ENCODE assay signal across 22 cellular contexts in genomic region chr22:29334696-29335344, GRCh38. TPM values are rescaled to one million over a fixed set of nuclear protein-coding genes. Genes with fewer than 3 reads are reported as not detected.
DNase-seq lines count a peak whose midpoint lies in the region; ATAC-seq, FAIRE-seq and TF ChIP-seq lines count a peak whose summit lies in the region.
"Had no signal": no experiment of that assay in that cellular context is flagged by ENCODE, and none has a peak within 500 bp of the region (broad histone marks: within the 10 kb centered on the region; RNA-seq: fewer than 3 reads in every experiment).

No MANE protein-coding gene starts in this region.

- TF ChIP-seq POLR2A in A549 (IDR thresholded peaks at IDR 0.05; ENCODE audit: low read length) (no peak), HepG2 (IDR thresholded peaks at IDR 0.05; ENCODE audit: insufficient read depth in 1 of 2, low read depth in 2 of 2, low read length in 2 of 2) (no peak)

- peak; percentile 15 to 71; a peak in 4 of 6 replicates for ATAC-seq in A549
- ATAC-seq in HepG2, result peak; percentile 73
- no peak for ATAC-seq in esophagus mucosa
- ATAC-seq: activated CD8-positive, alpha-beta T cell treated with anti-CD3 and anti-CD28 coated beads for 36 hours; upper lobe of right lung had no signal

- peaks cover 16 to 39% of the 10 kb centered on the region in 2 experiments for H3K36me3 ChIP-seq in HepG2 (replicated peaks in 1 of 2; ENCODE audit: control insufficient read depth in 1 of 2, insufficient read depth in 2 of 2, low read length in 2 of 2)
- peaks cover 15% of the 10 kb centered on the region for H3K36me3 ChIP-seq in colonic mucosa

- H3K4me3 ChIP-seq in A549 (no peak overlapping the region), HepG2 (replicated peaks in 1 of 3; ENCODE audit: insufficient read depth in 1 of 3, low read depth in 2 of 3, low read length in 3 of 3) (no peak overlapping the region), colonic mucosa (no peak overlapping the region)
- H3K4me3 ChIP-seq: lung, Peyer's patch, upper lobe of right lung had no signal

- FAIRE-seq in A549 (lab: Jason Lieb, UNC) (no peak), HepG2 (lab: Jason Lieb, UNC) (peak; percentile 37)
- FAIRE-seq: bronchial epithelial cell, kidney had no signal

- H3K9ac ChIP-seq in HepG2 (ENCODE audit: insufficient read depth, low read depth, low read length) (no peak overlapping the region), colonic mucosa (ENCODE audit: low read depth in 2 of 2, low read length in 2 of 2) (no peak overlapping the region)

- POLR2A ChIA-PET in A549 (lab: Yijun Ruan, JAX) (no interaction called here), HepG2 (lab: Yijun Ruan, JAX) (no interaction called here)

- no peaks in the 10 kb centered on the region for H3K79me2 ChIP-seq in HepG2 (ENCODE audit: insufficient read depth, low read length)

- TF ChIP-seq CTCF in A549 (IDR thresholded peaks at IDR 0.05) (no peak), VCaP (conservative IDR thresholded peaks at IDR 0.05) (0 out of 2 replicates have a peak, but pooled peaks have one; percentile 9), HepG2 (CRISPR knock-in tag; IDR thresholded peaks at IDR 0.05) (no peak), colonic mucosa (IDR thresholded peaks at IDR 0.05) (no peak)

- H4K20me1 ChIP-seq in HepG2 (ENCODE audit: insufficient read depth, low read length), result no peaks in the 10 kb centered on the region

- TF ChIP-seq EP300 in A549 (IDR thresholded peaks at IDR 0.05) (no peak), HepG2 (IDR thresholded peaks at IDR 0.05; ENCODE audit: low read depth in 2 of 2, low read length in 2 of 2) (no peak), HepG2 (CRISPR knock-in tag; IDR thresholded peaks at IDR 0.05; ENCODE audit: borderline replicate concordance) (no peak)

- in situ Hi-C loops in HepG2 (cut with HindIII; ENCODE audit: extremely low pct_ligation_motif_present, low pct_unique_long_range_greater_than_20kb), result no loop called here

- no peak overlapping the region for H3K27ac ChIP-seq in A549
- H3K27ac ChIP-seq in VCaP, result peak overlapping the region; percentile 90
- no peak overlapping the region for H3K27ac ChIP-seq in HepG2 (ENCODE audit: extremely low read length, insufficient read depth, low read length)
- no peak overlapping the region for H3K27ac ChIP-seq in colonic mucosa
- H3K27ac ChIP-seq: Peyer's patch, upper lobe of right lung had no signal

- H3K9me3 ChIP-seq in A549, result no peaks in the 10 kb centered on the region
- H3K9me3 ChIP-seq in HepG2 (ENCODE audit: low read length), result no peaks in the 10 kb centered on the region
- H3K9me3 ChIP-seq in colonic mucosa, result no peaks in the 10 kb centered on the region
- H3K9me3 ChIP-seq: Peyer's patch, upper lobe of right lung had no signal

- intact Hi-C loops in HepG2 (cut with micrococcal nuclease; ENCODE audit: unreplicated experiment) (no loop called here), colonic mucosa (cut with DNase I) (no loop called here)

- TF ChIP-seq RAD21 in A549 (conservative IDR thresholded peaks at IDR 0.05 in 1 of 2, IDR thresholded peaks at IDR 0.05 in 1 of 2) (no peak), HepG2 (CRISPR knock-in tag; IDR thresholded peaks at IDR 0.05) (no peak)

- no peaks in the 10 kb centered on the region for H3K27me3 ChIP-seq in HepG2 (ENCODE audit: control insufficient read depth in 1 of 2, insufficient read depth in 2 of 2, low read length in 2 of 2)
- no peaks in the 10 kb centered on the region for H3K27me3 ChIP-seq in colonic mucosa
- H3K27me3 ChIP-seq: Peyer's patch, upper lobe of right lung had no signal

- H2AFZ ChIP-seq in HepG2 (ENCODE audit: low read length), result no peak overlapping the region

- no TSS peak for BruUV-seq in HepG2 (replicated peaks; lab: Mats Ljungman, UMichigan)

- H3K4me1 ChIP-seq in A549 (peaks cover 5% of the 10 kb centered on the region; the same call in 2 of the 3 replicates), HepG2 (ENCODE audit: insufficient read depth, low read length) (peaks cover 14% of the 10 kb centered on the region), colonic mucosa (no peaks in the 10 kb centered on the region)
- H3K4me1 ChIP-seq: Peyer's patch, upper lobe of right lung had no signal

- peak in 1 of 2 experiments; percentile 15 for DNase-seq in A549 (ENCODE audit: low read depth in 1 of 2, low spot score in 1 of 2)
- peak; percentile 50 for DNase-seq in HuH-7.5 (ENCODE audit: low spot score)
- DNase-seq in HepG2 (ENCODE audit: low spot score), result peak; percentile 43
- no peak for DNase-seq in NOMO-1 treated with dmso at 0.1 percent for 144 hours (lab: John Stamatoyannopoulos, UW; ENCODE audit: unreplicated experiment)
- DNase-seq in colonic mucosa, result no peak
- no peak for DNase-seq in NCI-H748 (lab: John Stamatoyannopoulos, UW; ENCODE audit: unreplicated experiment)
- DNase-seq: activated CD4-positive, alpha-beta T cell treated with anti-CD3 and anti-CD28 coated beads for 1 hour; activated CD8-positive, alpha-beta T cell treated with anti-CD3 and anti-CD28 coated beads for 36 hours; activated naive CD4-positive, alpha-beta T cell; dermis blood vessel endothelial cell; glutamatergic neuron; kidney; NCI-H1092; Peyer's patch; upper lobe of right lung had no signal

- CTCF ChIA-PET in A549 (lab: Yijun Ruan, JAX), result interaction anchor here (1.3 to 1.5 kb wide), 3 partner anchors 23 to 25 kb away, joined by 3 to 5 read pairs (median 3); no protein-coding TSS in a partner anchor
- CTCF ChIA-PET in HepG2 (lab: Yijun Ruan, JAX; ENCODE audit: low intra/inter-chr PET ratio, low total read pairs), result no interaction called here

- no peak overlapping the region for H3K4me2 ChIP-seq in A549
- 0 out of 2 replicates have a peak overlapping the region, but pooled peaks have one; percentile 3 for H3K4me2 ChIP-seq in HepG2 (ENCODE audit: low read depth, low read length)

- WGBS in A549 (ENCODE audit: missing lambda C conversion rate), result 69% methylated on average over 8 of the region's 12 CpGs
- WGBS in HepG2 (ENCODE audit: low lambda C conversion rate), result 82% methylated on average over 6 of the region's 12 CpGs

RNA-seq across cellular contexts. Expression of gene RASL10A, which starts 19.3 kb away (rescaled TPM):
- polyA plus RNA-seq in A549 (2011; rRNA removed) (0.08 and 0.28 TPM in 2 replicates), A549 (2017; fragmentation: RNase III; extraction: RNeasy Plus Mini Kit Qiagen cat#74134 plus additional on column Dnase treatment) (0.22 to 0.36 TPM (median 0.25 TPM) in 3 replicates), HepG2 (2011; rRNA removed) (0.05 and 0.08 TPM in 2 replicates)
- polyA plus RNA-seq in A549 (2012; cell fraction: cytosol; rRNA removed), result 0.38 and 0.41 TPM in 2 replicates
- polyA plus RNA-seq in A549 (2012; cell fraction: nucleus; rRNA removed), result 2.3 and 3.1 TPM in 2 replicates
- not detected in 2 replicates for polyA minus RNA-seq in A549 (2011; rRNA and poly(A)+ RNA removed)
- total RNA-seq in HepG2 (2016; rRNA removed; fragmentation: Illumina TruSeq; extraction: Trizol) (0.22 TPM in 1 of 2 replicates, not detected in the other), esophagus mucosa (0.88 TPM), colonic mucosa (1 to 10 TPM in 1 of 2 donors, under 1 TPM in 1; 0.42 to 1.3 TPM)
- not detected in 2 replicates for total RNA-seq in HepG2 (2016; cell fraction: cytosol; rRNA removed; fragmentation: Illumina TruSeq; extraction: Trizol; ENCODE audit: low read depth)
- not detected in 2 replicates for total RNA-seq in HepG2 (2016; cell fraction: insoluble cytoplasmic fraction; rRNA removed; fragmentation: Illumina TruSeq; extraction: Trizol)
- not detected in 2 replicates for total RNA-seq in HepG2 (2016; cell fraction: membrane; rRNA removed; fragmentation: Illumina TruSeq; extraction: Trizol)
- not detected in 2 replicates for total RNA-seq in HepG2 (2016; cell fraction: nucleus; rRNA removed; fragmentation: Illumina TruSeq; extraction: Trizol)
- polyA plus RNA-seq in HepG2 (2011; cell fraction: cytosol; rRNA removed), result 0.08 and 0.17 TPM in 2 replicates
- 0.40 and 1.6 TPM in 2 replicates for polyA plus RNA-seq in HepG2 (2011; cell fraction: nucleus; rRNA removed)
- polyA plus RNA-seq in HepG2 (2012), result not detected in 2 replicates
- polyA plus RNA-seq in HepG2 (2016; cell fraction: cytosol; fragmentation: Illumina TruSeq; extraction: Trizol; ENCODE audit: low read depth), result not detected in 2 replicates
- not detected in 2 replicates for polyA plus RNA-seq in HepG2 (2016; cell fraction: insoluble cytoplasmic fraction; fragmentation: Illumina TruSeq; extraction: Trizol; ENCODE audit: low read depth)
- not detected in 2 replicates for polyA plus RNA-seq in HepG2 (2016; cell fraction: membrane; fragmentation: Illumina TruSeq; extraction: Trizol; ENCODE audit: low read depth)
- 1.5 TPM in 1 of 2 replicates, not detected in the other for polyA plus RNA-seq in HepG2 (2016; cell fraction: nucleus; fragmentation: Illumina TruSeq; extraction: Trizol; ENCODE audit: insufficient read depth, low read depth)
- 0.09 TPM in 1 of 2 replicates, not detected in the other for polyA minus RNA-seq in HepG2 (2011; rRNA and poly(A)+ RNA removed; ENCODE audit: low replicate concordance)
- not detected in 2 replicates for polyA minus RNA-seq in HepG2 (2011; cell fraction: cytosol; rRNA and poly(A)+ RNA removed)
- polyA minus RNA-seq in HepG2 (2011; cell fraction: nucleus; rRNA and poly(A)+ RNA removed), result not detected in 2 replicates
- total RNA-seq: A673, bronchial epithelial cell, fibroblast of lung, SK-MEL-5 had no signal
- polyA plus RNA-seq: fibroblast of lung had no signal

RNA-seq across cellular contexts. Expression of gene GAS2L1, which starts 28.4 kb away (rescaled TPM):
- polyA plus RNA-seq in A549 (2011; rRNA removed) (6.5 and 7.6 TPM in 2 replicates), A549 (2017; fragmentation: RNase III; extraction: RNeasy Plus Mini Kit Qiagen cat#74134 plus additional on column Dnase treatment) (14.8 to 17.2 TPM (median 16.5 TPM) in 3 replicates), HepG2 (2011; rRNA removed) (1.8 and 2.2 TPM in 2 replicates)
- 31.1 and 43.7 TPM in 2 replicates for polyA plus RNA-seq in A549 (2012; cell fraction: cytosol; rRNA removed)
- 43.5 and 68.2 TPM in 2 replicates for polyA plus RNA-seq in A549 (2012; cell fraction: nucleus; rRNA removed)
- polyA minus RNA-seq in A549 (2011; rRNA and poly(A)+ RNA removed), result 6.1 and 7.3 TPM in 2 replicates
- total RNA-seq in HepG2 (2016; rRNA removed; fragmentation: Illumina TruSeq; extraction: Trizol) (2.6 and 3.3 TPM in 2 replicates), esophagus mucosa (27.7 TPM), colonic mucosa (10 to 100 TPM; 16.6 to 41.1 TPM)
- total RNA-seq in HepG2 (2016; cell fraction: cytosol; rRNA removed; fragmentation: Illumina TruSeq; extraction: Trizol; ENCODE audit: low read depth), result 3.1 TPM in 2 replicates
- total RNA-seq in HepG2 (2016; cell fraction: insoluble cytoplasmic fraction; rRNA removed; fragmentation: Illumina TruSeq; extraction: Trizol), result 1.9 and 3.4 TPM in 2 replicates
- total RNA-seq in HepG2 (2016; cell fraction: membrane; rRNA removed; fragmentation: Illumina TruSeq; extraction: Trizol), result 6.6 and 6.7 TPM in 2 replicates
- total RNA-seq in HepG2 (2016; cell fraction: nucleus; rRNA removed; fragmentation: Illumina TruSeq; extraction: Trizol), result 2.1 and 2.7 TPM in 2 replicates
- 1.8 and 3.2 TPM in 2 replicates for polyA plus RNA-seq in HepG2 (2011; cell fraction: cytosol; rRNA removed)
- polyA plus RNA-seq in HepG2 (2011; cell fraction: nucleus; rRNA removed), result 6.0 and 8.0 TPM in 2 replicates
- polyA plus RNA-seq in HepG2 (2012), result 0.98 and 1.3 TPM in 2 replicates
- 4.1 and 4.7 TPM in 2 replicates for polyA plus RNA-seq in HepG2 (2016; cell fraction: cytosol; fragmentation: Illumina TruSeq; extraction: Trizol; ENCODE audit: low read depth)
- 3.4 and 4.4 TPM in 2 replicates for polyA plus RNA-seq in HepG2 (2016; cell fraction: insoluble cytoplasmic fraction; fragmentation: Illumina TruSeq; extraction: Trizol; ENCODE audit: low read depth)
- polyA plus RNA-seq in HepG2 (2016; cell fraction: membrane; fragmentation: Illumina TruSeq; extraction: Trizol; ENCODE audit: low read depth), result 7.9 and 8.8 TPM in 2 replicates
- polyA plus RNA-seq in HepG2 (2016; cell fraction: nucleus; fragmentation: Illumina TruSeq; extraction: Trizol; ENCODE audit: insufficient read depth, low read depth), result 5.9 and 7.0 TPM in 2 replicates
- 2.7 and 10.4 TPM in 2 replicates for polyA minus RNA-seq in HepG2 (2011; rRNA and poly(A)+ RNA removed; ENCODE audit: low replicate concordance)
- polyA minus RNA-seq in HepG2 (2011; cell fraction: cytosol; rRNA and poly(A)+ RNA removed), result 1.5 and 1.6 TPM in 2 replicates
- polyA minus RNA-seq in HepG2 (2011; cell fraction: nucleus; rRNA and poly(A)+ RNA removed), result 1.9 and 3.5 TPM in 2 replicates

RNA-seq across cellular contexts. Expression of gene AP1B1, which starts 53.5 kb away (rescaled TPM):
- 25.4 and 27.0 TPM in 2 replicates for polyA plus RNA-seq in A549 (2011; rRNA removed)
- polyA plus RNA-seq in A549 (2012; cell fraction: cytosol; rRNA removed), result 28.5 and 35.1 TPM in 2 replicates
- polyA plus RNA-seq in A549 (2012; cell fraction: nucleus; rRNA removed), result 60.1 and 82.4 TPM in 2 replicates
- polyA plus RNA-seq in A549 (2017; fragmentation: RNase III; extraction: RNeasy Plus Mini Kit Qiagen cat#74134 plus additional on column Dnase treatment), result 22.0 to 22.9 TPM (median 22.5 TPM) in 3 replicates
- 60.2 and 84.9 TPM in 2 replicates for polyA minus RNA-seq in A549 (2011; rRNA and poly(A)+ RNA removed)
- 28.9 and 29.7 TPM in 2 replicates for total RNA-seq in HepG2 (2016; rRNA removed; fragmentation: Illumina TruSeq; extraction: Trizol)
- total RNA-seq in HepG2 (2016; cell fraction: cytosol; rRNA removed; fragmentation: Illumina TruSeq; extraction: Trizol; ENCODE audit: low read depth), result 5.7 and 5.9 TPM in 2 replicates
- total RNA-seq in HepG2 (2016; cell fraction: insoluble cytoplasmic fraction; rRNA removed; fragmentation: Illumina TruSeq; extraction: Trizol), result 26.4 and 28.8 TPM in 2 replicates
- 13.5 and 15.5 TPM in 2 replicates for total RNA-seq in HepG2 (2016; cell fraction: membrane; rRNA removed; fragmentation: Illumina TruSeq; extraction: Trizol)
- total RNA-seq in HepG2 (2016; cell fraction: nucleus; rRNA removed; fragmentation: Illumina TruSeq; extraction: Trizol), result 18.1 and 19.1 TPM in 2 replicates
- 26.0 and 26.6 TPM in 2 replicates for polyA plus RNA-seq in HepG2 (2011; rRNA removed)
- 16.8 and 22.0 TPM in 2 replicates for polyA plus RNA-seq in HepG2 (2011; cell fraction: cytosol; rRNA removed)
- 34.0 and 38.2 TPM in 2 replicates for polyA plus RNA-seq in HepG2 (2011; cell fraction: nucleus; rRNA removed)
- 20.3 and 22.7 TPM in 2 replicates for polyA plus RNA-seq in HepG2 (2012)
- polyA plus RNA-seq in HepG2 (2016; cell fraction: cytosol; fragmentation: Illumina TruSeq; extraction: Trizol; ENCODE audit: low read depth), result 4.3 and 4.6 TPM in 2 replicates
- 22.1 and 30.0 TPM in 2 replicates for polyA plus RNA-seq in HepG2 (2016; cell fraction: insoluble cytoplasmic fraction; fragmentation: Illumina TruSeq; extraction: Trizol; ENCODE audit: low read depth)
- polyA plus RNA-seq in HepG2 (2016; cell fraction: membrane; fragmentation: Illumina TruSeq; extraction: Trizol; ENCODE audit: low read depth), result 9.7 and 10.4 TPM in 2 replicates
- 30.2 and 32.6 TPM in 2 replicates for polyA plus RNA-seq in HepG2 (2016; cell fraction: nucleus; fragmentation: Illumina TruSeq; extraction: Trizol; ENCODE audit: insufficient read depth, low read depth)
- polyA minus RNA-seq in HepG2 (2011; rRNA and poly(A)+ RNA removed; ENCODE audit: low replicate concordance), result 92.9 and 98.5 TPM in 2 replicates
- 32.7 and 33.4 TPM in 2 replicates for polyA minus RNA-seq in HepG2 (2011; cell fraction: cytosol; rRNA and poly(A)+ RNA removed)
- polyA minus RNA-seq in HepG2 (2011; cell fraction: nucleus; rRNA and poly(A)+ RNA removed), result 19.2 and 21.4 TPM in 2 replicates
- 80.8 TPM for total RNA-seq in esophagus mucosa
- 100 to 1,000 TPM in 1 of 2 donors, 10 to 100 TPM in 1; 90.4 to 120 TPM for total RNA-seq in colonic mucosa

Comparison
In these comparisons a context has a peak if more than half of its experiments do, and no peak if none do; other contexts are left out.
1. DNase-seq: peak in HuH-7.5 (single experiment) and HepG2 (single experiment); none in NOMO-1 treated with dmso at 0.1 percent for 144 hours (single experiment), colonic mucosa (single experiment) and NCI-H748 (single experiment).
2. Of the 38 proteins assayed by ChIP-seq in both HepG2 and A549: peak only in HepG2: FOSL2 and HDAC2; only in A549: none; in both: none; in neither: 36.